3 cellular contexts compared by ENCODE assay signal in genomic region chr1:148715518-148715917, GRCh38. TPM values are rescaled to one million over a fixed set of nuclear protein-coding genes. Genes with fewer than 3 reads are reported as not detected.
"Had no signal": no experiment of that assay in that cellular context is flagged by ENCODE, and none has a peak within 500 bp of the region (broad histone marks: within the 10 kb centered on the region; RNA-seq: fewer than 3 reads in every experiment).

No MANE protein-coding gene starts in this region.

RNA-seq across cellular contexts. Expression of gene NUDT4B, which starts 33.1 kb away (rescaled TPM):
- total RNA-seq: activated CD8-positive, alpha-beta T cell treated with anti-CD3 and anti-CD28 coated beads for 36 hours; cardiac septum; WTC11 had no signal
